Comparison of ENCODE assay signal across 24 cellular contexts in the genomic region with DNA sequence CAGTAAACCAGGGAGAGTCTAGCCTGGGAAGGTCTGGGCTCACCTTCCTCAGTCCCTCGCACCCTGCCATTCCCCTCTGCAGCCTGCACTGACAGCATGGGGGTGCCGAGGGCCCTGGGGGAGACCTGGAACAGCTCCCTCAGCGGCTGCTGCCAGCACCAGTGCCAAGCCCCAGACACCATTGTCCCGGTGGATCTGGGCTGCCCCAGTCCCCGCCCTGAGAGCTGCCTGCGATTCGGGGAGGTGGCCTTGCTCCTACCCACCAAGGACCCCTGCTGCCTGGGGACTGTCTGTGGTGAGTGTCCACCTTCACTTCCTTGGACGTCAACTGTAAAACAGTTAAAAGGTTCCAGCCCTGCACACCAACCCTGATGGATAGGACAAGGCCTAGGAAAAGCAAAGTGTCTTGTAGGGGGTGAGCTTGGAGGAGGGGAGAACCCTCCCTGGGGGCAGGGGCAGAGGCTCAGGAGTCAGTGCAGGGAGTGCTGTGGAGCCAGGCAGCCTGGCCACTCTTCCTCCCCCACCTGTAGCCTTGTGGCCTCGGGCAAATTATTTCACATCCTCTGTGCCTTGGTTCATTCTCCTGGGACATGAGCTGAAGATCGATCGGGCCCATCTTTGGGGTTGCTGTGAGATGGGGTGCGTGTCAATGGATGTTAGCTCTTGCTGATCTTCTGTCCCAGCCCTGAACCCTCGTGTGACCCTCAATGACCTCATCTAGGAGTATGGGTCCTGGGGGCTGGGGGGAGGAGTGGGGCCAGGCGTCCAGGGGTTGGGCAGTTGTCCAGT.
"Had no signal": no experiment of that assay in that cellular context is flagged by ENCODE, and none has a peak within 500 bp of the region (broad histone marks: within the 10 kb centered on the region; RNA-seq: fewer than 3 reads in every experiment).

No MANE protein-coding gene starts in this region.

- H3K36me3 ChIP-seq: left ventricle myocardium inferior, neural progenitor cell, vagina had no signal

- H3K27ac ChIP-seq: left ventricle myocardium inferior, neural progenitor cell, skin epidermis, testis, vagina had no signal

- H3K9me3 ChIP-seq: left ventricle myocardium inferior, testis, vagina had no signal

- H3K36me3 Mint-ChIP-seq: activated naive CD4-positive, alpha-beta T cell treated with anti-CD3 and anti-CD28 coated beads, Interleukin-2, amount 50 U/mL, for 24 hours; brain; mesothelial cell of epicardium; naive thymus-derived CD8-positive, alpha-beta T cell; neural progenitor cell; stimulated activated memory B cell treated with anti-CD40 and anti-IgM and Interleukin-4, amounts not matched to agents 10 μg/mL and 1 μg/mL and 100 μg/mL, for 72 hours had no signal

- H2AFZ ChIP-seq: neural progenitor cell had no signal

- H3K4me1 Mint-ChIP-seq: activated naive CD4-positive, alpha-beta T cell treated with anti-CD3 and anti-CD28 coated beads, Interleukin-2, amount 50 U/mL, for 24 hours; brain; mesothelial cell of epicardium; naive thymus-derived CD8-positive, alpha-beta T cell; neural progenitor cell; stimulated activated memory B cell treated with anti-CD40 and anti-IgM and Interleukin-4, amounts not matched to agents 10 μg/mL and 1 μg/mL and 100 μg/mL, for 72 hours had no signal

- H3K9me3 Mint-ChIP-seq: activated naive CD4-positive, alpha-beta T cell treated with anti-CD3 and anti-CD28 coated beads, Interleukin-2, amount 50 U/mL, for 24 hours; brain; dendritic cell treated with granulocyte-macrophage colony-stimulating factor and Interleukin-4, amounts not matched to agents 40 ng/mL and 50 ng/mL, for 4 days; mesothelial cell of epicardium; naive thymus-derived CD8-positive, alpha-beta T cell; neural progenitor cell; stimulated activated memory B cell treated with anti-CD40 and anti-IgM and Interleukin-4, amounts not matched to agents 10 μg/mL and 1 μg/mL and 100 μg/mL, for 72 hours had no signal

- H3K4me3 Mint-ChIP-seq: activated CD8-positive, alpha-beta T cell treated with anti-CD3 and anti-CD28 coated beads, Interleukin-2, amount 10 ng/mL, durations not matched to agents 7 days and 5 days; activated naive CD4-positive, alpha-beta T cell treated with anti-CD3 and anti-CD28 coated beads, Interleukin-2, amount 50 U/mL, for 24 hours; brain; dendritic cell treated with granulocyte-macrophage colony-stimulating factor and Interleukin-4, amounts not matched to agents 40 ng/mL and 50 ng/mL, for 4 days; mesothelial cell of epicardium; naive thymus-derived CD8-positive, alpha-beta T cell; neural progenitor cell; stimulated activated memory B cell treated with anti-CD40 and anti-IgM and Interleukin-4, amounts not matched to agents 10 μg/mL and 1 μg/mL and 100 μg/mL, for 72 hours had no signal

- H3K4me2 ChIP-seq: neural progenitor cell had no signal

- H3K9ac ChIP-seq: neural progenitor cell had no signal

- ATAC-seq: activated CD4-positive, CD25-positive, alpha-beta regulatory T cell treated with anti-CD3 and anti-CD28 coated beads, Interleukin-2, amount 50 U/mL, for 24 hours; activated CD8-positive, alpha-beta T cell treated with anti-CD3 and anti-CD28 coated beads, Interleukin-2, amount 10 ng/mL, durations not matched to agents 7 days and 5 days; naive thymus-derived CD8-positive, alpha-beta T cell; stimulated activated memory B cell treated with anti-CD40 and anti-IgM and Interleukin-4, amounts not matched to agents 10 μg/mL and 1 μg/mL and 100 μg/mL, for 72 hours had no signal

- H3K4me3 ChIP-seq: left ventricle myocardium inferior, neural progenitor cell, skin epidermis, testis, vagina had no signal

- H3K27ac Mint-ChIP-seq: activated CD8-positive, alpha-beta T cell treated with anti-CD3 and anti-CD28 coated beads, Interleukin-2, amount 10 ng/mL, durations not matched to agents 7 days and 5 days; activated naive CD4-positive, alpha-beta T cell treated with anti-CD3 and anti-CD28 coated beads, Interleukin-2, amount 50 U/mL, for 24 hours; brain; dendritic cell treated with granulocyte-macrophage colony-stimulating factor and Interleukin-4, amounts not matched to agents 40 ng/mL and 50 ng/mL, for 4 days; mesothelial cell of epicardium; naive thymus-derived CD8-positive, alpha-beta T cell; neural progenitor cell; stimulated activated memory B cell treated with anti-CD40 and anti-IgM and Interleukin-4, amounts not matched to agents 10 μg/mL and 1 μg/mL and 100 μg/mL, for 72 hours had no signal

- DNase-seq: activated CD4-positive, alpha-beta T cell treated with anti-CD3 and anti-CD28 coated beads, Interleukin-2, amount 50 U/mL, for 1 hour; activated CD8-positive, alpha-beta T cell treated with anti-CD3 and anti-CD28 coated beads, Interleukin-2, amount 10 ng/mL, durations not matched to agents 7 days and 5 days; activated gamma-delta T cell treated with Interleukin-2 at 50 U/mL for 16 hours; anterior cingulate cortex; effector CD4-positive, alpha-beta T cell; erythroblast; foreskin melanocyte; hippocampal formation; left ventricle myocardium inferior; mammary epithelial cell; naive thymus-derived CD8-positive, alpha-beta T cell; right cardiac atrium; stimulated activated CD4-positive, alpha-beta T cell treated with anti-CD3 and anti-CD28 coated beads, Interleukin-2, amount 100 ng/mL, for 24 hours; testis; trophoblast cell had no signal

- H3K4me1 ChIP-seq: left ventricle myocardium inferior, neural progenitor cell, testis, vagina had no signal

- H3K27me3 ChIP-seq: neural progenitor cell, testis, vagina had no signal
